10 cellular contexts compared by ENCODE assay signal in genomic region chr19:46489445-46490272, GRCh38. TPM values are rescaled to one million over a fixed set of nuclear protein-coding genes. Genes with fewer than 3 reads are reported as not detected.
A peak's percentile ranks its signal among the peaks of the same experiment; 100 is the strongest.
DNase-seq lines count a peak whose midpoint lies in the region; ATAC-seq and TF ChIP-seq lines count a peak whose summit lies in the region.
"Had no signal": no experiment of that assay in that cellular context is flagged by ENCODE, and none has a peak within 500 bp of the region (broad histone marks: within the 10 kb centered on the region; RNA-seq: fewer than 3 reads in every experiment).

No MANE protein-coding gene starts in this region.

- WGBS in iPS DF 6.9 (ENCODE audit: insufficient coverage, insufficient read length) = no CpG with 5 or more reads among the region's 52 CpGs

- no peak for ATAC-seq in HG03565 (IDR thresholded peaks at IDR 0.05; ENCODE audit: unreplicated experiment)

- H3K4me1 ChIP-seq in ascending aorta = peaks cover 11 to 26% of the 10 kb centered on the region in 2 donors
- H3K4me1 ChIP-seq in iPS DF 6.9 (ENCODE audit: control insufficient read depth, insufficient read depth, low read length) = peaks cover 3% of the 10 kb centered on the region

- H3K27me3 ChIP-seq in ascending aorta (no peaks in the 10 kb centered on the region), iPS DF 6.9 (ENCODE audit: control insufficient read depth, insufficient read depth, low read length) (peaks cover 17% of the 10 kb centered on the region; the same call in 1 of the 2 replicates)

- intact Hi-C loops in ascending aorta (cut with DNase I) = loop anchor here (5.0 kb wide), 1 partner anchor 192 kb away; the partner anchor contains the start of gene HIF3A

- H3K9me3 ChIP-seq in ascending aorta = no peaks in the 10 kb centered on the region
- no peaks in the 10 kb centered on the region for H3K9me3 ChIP-seq in iPS DF 6.9 (ENCODE audit: control insufficient read depth, insufficient read depth, low read length)

- H3K36me3 ChIP-seq in ascending aorta (no peaks in the 10 kb centered on the region), iPS DF 6.9 (ENCODE audit: control insufficient read depth, insufficient read depth, low read length) (no peaks in the 10 kb centered on the region)

- H3K4me3 ChIP-seq in ascending aorta = peak overlapping the region in 1 of 2 donors; percentile 43
- H3K4me3 ChIP-seq in iPS DF 6.9 (ENCODE audit: low read length) = peak overlapping the region; percentile 38; the same call in 1 of the 2 replicates
- H3K4me3 ChIP-seq: lung had no signal

- H3K27ac ChIP-seq in ascending aorta = peak overlapping the region in 1 of 2 donors; percentile 61
- H3K27ac ChIP-seq in iPS DF 6.9 (ENCODE audit: low read length) = no peak overlapping the region
- H3K27ac ChIP-seq: VCaP had no signal

- DNase-seq in ELF-1 (ENCODE audit: low read depth, low spot score) (peak; percentile 71), ascending aorta (ENCODE audit: low spot score in 2 of 2) (peak; percentile 47 to 83), iPS DF 6.9 (ENCODE audit: low read depth, low spot score) (no peak), retina (peak; percentile 77), mesenteric fat pad (ENCODE audit: low spot score) (no peak), NCI-H1417 (lab: John Stamatoyannopoulos, UW) (no peak), NCI-H69 (lab: John Stamatoyannopoulos, UW) (no peak)

- TF ChIP-seq CTCF in ascending aorta (IDR thresholded peaks at IDR 0.05) = peak in 2 of 3 experiments; percentile 36 to 37

RNA-seq across cellular contexts. Expression of gene PNMA8B, which starts 6.0 kb away (rescaled TPM):
- total RNA-seq in ascending aorta (15.8 TPM), mesenteric fat pad (2.5 TPM)

RNA-seq across cellular contexts. Expression of gene PNMA8A, which starts 18.3 kb away (rescaled TPM):
- total RNA-seq in ascending aorta = 0.53 TPM
- total RNA-seq in mesenteric fat pad = 1.2 TPM

Comparison
In these comparisons a context has a peak if more than half of its experiments do, and no peak if none do; other contexts are left out.
1. DNase-seq: peak in ELF-1 (single experiment), ascending aorta (2 of 2) and retina (single experiment); none in iPS DF 6.9 (single experiment), mesenteric fat pad (single experiment), NCI-H1417 (0 of 3) and NCI-H69 (single experiment).